In genomic region chr3:194296448-194296831, GRCh38 we compare ENCODE assay signal across 11 cellular contexts. TPM values are rescaled to one million over a fixed set of nuclear protein-coding genes. Genes with fewer than 3 reads are reported as not detected.
DNase-seq lines count a peak whose midpoint lies in the region; ATAC-seq and TF ChIP-seq lines count a peak whose summit lies in the region.
"Had no signal": no experiment of that assay in that cellular context is flagged by ENCODE, and none has a peak within 500 bp of the region (broad histone marks: within the 10 kb centered on the region; RNA-seq: fewer than 3 reads in every experiment).

No MANE protein-coding gene starts in this region.

- H3K36me3 Mint-ChIP-seq in activated CD4-positive, alpha-beta T cell treated with anti-CD3 and anti-CD28 coated beads, Interleukin-2, amount 10 ng/mL, durations not matched to agents 24 days and 14 days (ENCODE audit: low read depth), result peaks cover 7% of the 10 kb centered on the region
- H3K36me3 Mint-ChIP-seq: T-cell had no signal

- TF ChIP-seq CTCF in AG09319 (IDR thresholded peaks at IDR 0.05; ENCODE audit: low read depth, low read length), result no peak
- no peak for TF ChIP-seq CTCF in PC-3 (conservative IDR thresholded peaks at IDR 0.05; ENCODE audit: low read depth, low read length)
- no peak for TF ChIP-seq CTCF in fibroblast of lung (conservative IDR thresholded peaks at IDR 0.05 in 1 of 2, IDR thresholded peaks at IDR 0.05 in 1 of 2; ENCODE audit: low read depth in 1 of 2, low read length in 2 of 2)
- TF ChIP-seq CTCF in neural cell (IDR thresholded peaks at IDR 0.05; ENCODE audit: poor library complexity, severe bottlenecking), result no peak

- H3K27ac Mint-ChIP-seq in activated CD4-positive, alpha-beta T cell treated with anti-CD3 and anti-CD28 coated beads, Interleukin-2, amount 10 ng/mL, durations not matched to agents 24 days and 14 days, result no peak overlapping the region
- H3K27ac Mint-ChIP-seq: dendritic cell treated with granulocyte-macrophage colony-stimulating factor and Interleukin-4, amounts not matched to agents 40 ng/mL and 50 ng/mL, for 4 days; T-cell had no signal

- H2AFZ ChIP-seq in PC-3 (ENCODE audit: low read length) (peak overlapping the region; percentile 82), fibroblast of lung (ENCODE audit: low read length) (no peak overlapping the region), neural cell (ENCODE audit: low read depth, low read length) (no peak overlapping the region)

- POLR2A ChIA-PET in PC-3 (lab: Charles Lee; ENCODE audit: unreplicated experiment), result no interaction called here

- H3K4me3 ChIP-seq in PC-3 (ENCODE audit: low read length), result peak overlapping the region; percentile 34; the same call in 1 of the 2 replicates
- H3K4me3 ChIP-seq in fibroblast of lung (replicated peaks in 1 of 4; ENCODE audit: control extremely low read depth in 1 of 4, insufficient read depth in 1 of 4, low read depth in 3 of 4, low read length in 4 of 4), result peak overlapping the region in 3 of 4 experiments; percentile 0 to 17 (median 16)
- H3K4me3 ChIP-seq in neural cell (ENCODE audit: low read length), result peak overlapping the region; percentile 30

- peaks cover 17% of the 10 kb centered on the region for H3K27me3 Mint-ChIP-seq in activated CD4-positive, alpha-beta T cell treated with anti-CD3 and anti-CD28 coated beads, Interleukin-2, amount 10 ng/mL, durations not matched to agents 24 days and 14 days

- H3K4me1 Mint-ChIP-seq in activated CD4-positive, alpha-beta T cell treated with anti-CD3 and anti-CD28 coated beads, Interleukin-2, amount 10 ng/mL, durations not matched to agents 24 days and 14 days, result peaks cover 15% of the 10 kb centered on the region

- H3F3A ChIP-seq in PC-3 (ENCODE audit: low read length, unreplicated experiment), result no peaks in the 10 kb centered on the region
- no peaks in the 10 kb centered on the region for H3F3A ChIP-seq in neural cell (ENCODE audit: insufficient read depth, low read length, poor library complexity, severe bottlenecking)

- H3K36me3 ChIP-seq in PC-3 (ENCODE audit: low read depth, low read length) (no peaks in the 10 kb centered on the region), fibroblast of lung (ENCODE audit: control insufficient read depth, insufficient read depth, low read length) (no peaks in the 10 kb centered on the region), neural cell (ENCODE audit: insufficient read depth, low read length) (no peaks in the 10 kb centered on the region)

- no peak for TF ChIP-seq RAD21 in neural cell (conservative IDR thresholded peaks at IDR 0.05)

- H3K9me3 ChIP-seq in PC-3 (ENCODE audit: low read length), result no peaks in the 10 kb centered on the region
- H3K9me3 ChIP-seq in fibroblast of lung (ENCODE audit: control insufficient read depth, insufficient read depth, low read depth, low read length), result no peaks in the 10 kb centered on the region
- H3K9me3 ChIP-seq in neural cell (ENCODE audit: low read length), result no peaks in the 10 kb centered on the region

- H3K4me3 Mint-ChIP-seq in activated CD4-positive, alpha-beta T cell treated with anti-CD3 and anti-CD28 coated beads, Interleukin-2, amount 10 ng/mL, durations not matched to agents 24 days and 14 days, result no peak overlapping the region
- H3K4me3 Mint-ChIP-seq: dendritic cell treated with granulocyte-macrophage colony-stimulating factor and Interleukin-4, amounts not matched to agents 40 ng/mL and 50 ng/mL, for 4 days; T-cell had no signal

- intact Hi-C loops in PC-3 (cut with micrococcal nuclease), result no loop called here
- intact Hi-C loops in activated CD4-positive, alpha-beta T cell treated with anti-CD3 and anti-CD28 coated beads, Interleukin-2, amount 10 ng/mL, durations not matched to agents 24 days and 14 days (cut with micrococcal nuclease), result no loop called here

- ATAC-seq in PC-3, result peak; percentile 85
- ATAC-seq in HG02588 (IDR thresholded peaks at IDR 0.05; ENCODE audit: unreplicated experiment), result no peak
- ATAC-seq: T-cell had no signal

- H4K20me1 ChIP-seq in PC-3 (ENCODE audit: low read length) (no peaks in the 10 kb centered on the region), fibroblast of lung (ENCODE audit: control insufficient read depth, extremely low read depth, insufficient read depth, low read length) (no peaks in the 10 kb centered on the region), neural cell (ENCODE audit: insufficient read depth) (no peaks in the 10 kb centered on the region)

- DNase-seq in AG09319 (ENCODE audit: extremely low read depth, low read depth) (peak; percentile 40), PC-3 (peak; percentile 94), fibroblast of lung (ENCODE audit: low read depth in 2 of 2) (peak; percentile 72 to 90), NCI-H1436 (lab: John Stamatoyannopoulos, UW) (no peak), NCI-H1930 (lab: John Stamatoyannopoulos, UW) (no peak)
- DNase-seq in activated CD4-positive, alpha-beta T cell treated with anti-CD3 and anti-CD28 coated beads, Interleukin-2, amount 10 ng/mL, durations not matched to agents 24 days and 14 days, result no peak
- DNase-seq: DND-41, T-cell had no signal

- no peaks in the 10 kb centered on the region for H3K27me3 ChIP-seq in PC-3 (ENCODE audit: low read length)
- H3K27me3 ChIP-seq in fibroblast of lung (ENCODE audit: control insufficient read depth, insufficient read depth, low read length), result peaks cover 3% of the 10 kb centered on the region
- peaks cover 16% of the 10 kb centered on the region for H3K27me3 ChIP-seq in neural cell (ENCODE audit: insufficient read depth, low read depth, low read length)

- H3K27ac ChIP-seq in PC-3 (ENCODE audit: low read length) (peak overlapping the region; percentile 56), fibroblast of lung (ENCODE audit: insufficient read depth, low read length) (no peak overlapping the region), neural cell (ENCODE audit: low read length) (no peak overlapping the region)

- H3K4me1 ChIP-seq in PC-3 (ENCODE audit: insufficient read depth, low read length) (peaks cover 11% of the 10 kb centered on the region), fibroblast of lung (ENCODE audit: control insufficient read depth, extremely low read depth, insufficient read depth, low read length) (no peaks in the 10 kb centered on the region)

- peaks cover 4% of the 10 kb centered on the region for H3K9me3 Mint-ChIP-seq in activated CD4-positive, alpha-beta T cell treated with anti-CD3 and anti-CD28 coated beads, Interleukin-2, amount 10 ng/mL, durations not matched to agents 24 days and 14 days
- H3K9me3 Mint-ChIP-seq: dendritic cell treated with granulocyte-macrophage colony-stimulating factor and Interleukin-4, amounts not matched to agents 40 ng/mL and 50 ng/mL, for 4 days had no signal

- no peak for TF ChIP-seq EP300 in neural cell (conservative IDR thresholded peaks at IDR 0.05; ENCODE audit: poor library complexity, severe bottlenecking)

- H3K9ac ChIP-seq in PC-3 (ENCODE audit: low read length), result peak overlapping the region; percentile 36
- no peak overlapping the region for H3K9ac ChIP-seq in fibroblast of lung (ENCODE audit: insufficient read depth, low read length)
- H3K9ac ChIP-seq in neural cell (ENCODE audit: low read length), result peak overlapping the region; percentile 16

- CTCF ChIA-PET in PC-3 (lab: Charles Lee), result no interaction called here

- H3K9me2 ChIP-seq in PC-3 (replicated peaks; ENCODE audit: low read length) (no peaks in the 10 kb centered on the region), neural cell (ENCODE audit: insufficient read depth, low read length) (no peaks in the 10 kb centered on the region)

- BruUV-seq in PC-3 (replicated peaks; lab: Mats Ljungman, UMichigan), result no TSS peak

- H3K4me2 ChIP-seq in PC-3 (ENCODE audit: low read length), result peak overlapping the region; percentile 82
- H3K4me2 ChIP-seq in fibroblast of lung (ENCODE audit: extremely low read depth, insufficient read depth, low read length), result peak overlapping the region; percentile 72
- H3K4me2 ChIP-seq in neural cell (ENCODE audit: low read length), result no peak overlapping the region

- no peaks in the 10 kb centered on the region for H3K79me2 ChIP-seq in PC-3 (ENCODE audit: low read length)
- no peaks in the 10 kb centered on the region for H3K79me2 ChIP-seq in fibroblast of lung (ENCODE audit: control insufficient read depth, insufficient read depth, low read length)
- H3K79me2 ChIP-seq in neural cell (replicated peaks; ENCODE audit: insufficient read depth, low read length), result no peaks in the 10 kb centered on the region

TF ChIP-seq in neural cell, 6 proteins besides CTCF, POLR2A, EP300 and RAD21 (continues in another document):
- peak; percentile 74 for TF ChIP-seq REST (IDR thresholded peaks at IDR 0.05; ENCODE audit: borderline replicate concordance)
- TF ChIP-seq EZH2 (IDR thresholded peaks at IDR 0.05; ENCODE audit: borderline replicate concordance, insufficient read depth, low read length, poor library complexity, severe bottlenecking), result no peak

RNA-seq across cellular contexts. Expression of gene CPN2, which starts 54.7 kb away (rescaled TPM):
- total RNA-seq in PC-3 (2014; rRNA removed), result 0.07 TPM in 1 of 2 replicates, not detected in the other
- total RNA-seq in fibroblast of lung, result not detected in 2 replicates
- not detected in 2 replicates for polyA plus RNA-seq in fibroblast of lung
- not detected in 2 replicates for polyA plus RNA-seq in fibroblast of lung (2012)
- polyA minus RNA-seq in fibroblast of lung (ENCODE audit: low replicate concordance), result not detected in 2 replicates
- polyA plus RNA-seq in neural cell, result not detected in 2 replicates
- not detected in 2 replicates for polyA minus RNA-seq in neural cell
- total RNA-seq in activated CD4-positive, alpha-beta T cell treated with anti-CD3 and anti-CD28 coated beads, Interleukin-2, amount 10 ng/mL, durations not matched to agents 24 days and 14 days, result not detected in 2 replicates

Comparison
In these comparisons a context has a peak if more than half of its experiments do, and no peak if none do; other contexts are left out.
1. DNase-seq: peak in AG09319 (single experiment), PC-3 (single experiment) and fibroblast of lung (2 of 2); none in activated CD4-positive, alpha-beta T cell treated with anti-CD3 and anti-CD28 coated beads, Interleukin-2, amount 10 ng/mL, durations not matched to agents 24 days and 14 days (single experiment), NCI-H1436 (single experiment) and NCI-H1930 (0 of 2).
2. Peak in every context shown above with its lines, with median percentiles within 50 percentile points of each other: H3K4me3 ChIP-seq.